10 cellular contexts compared by ENCODE assay signal in the genomic region with DNA sequence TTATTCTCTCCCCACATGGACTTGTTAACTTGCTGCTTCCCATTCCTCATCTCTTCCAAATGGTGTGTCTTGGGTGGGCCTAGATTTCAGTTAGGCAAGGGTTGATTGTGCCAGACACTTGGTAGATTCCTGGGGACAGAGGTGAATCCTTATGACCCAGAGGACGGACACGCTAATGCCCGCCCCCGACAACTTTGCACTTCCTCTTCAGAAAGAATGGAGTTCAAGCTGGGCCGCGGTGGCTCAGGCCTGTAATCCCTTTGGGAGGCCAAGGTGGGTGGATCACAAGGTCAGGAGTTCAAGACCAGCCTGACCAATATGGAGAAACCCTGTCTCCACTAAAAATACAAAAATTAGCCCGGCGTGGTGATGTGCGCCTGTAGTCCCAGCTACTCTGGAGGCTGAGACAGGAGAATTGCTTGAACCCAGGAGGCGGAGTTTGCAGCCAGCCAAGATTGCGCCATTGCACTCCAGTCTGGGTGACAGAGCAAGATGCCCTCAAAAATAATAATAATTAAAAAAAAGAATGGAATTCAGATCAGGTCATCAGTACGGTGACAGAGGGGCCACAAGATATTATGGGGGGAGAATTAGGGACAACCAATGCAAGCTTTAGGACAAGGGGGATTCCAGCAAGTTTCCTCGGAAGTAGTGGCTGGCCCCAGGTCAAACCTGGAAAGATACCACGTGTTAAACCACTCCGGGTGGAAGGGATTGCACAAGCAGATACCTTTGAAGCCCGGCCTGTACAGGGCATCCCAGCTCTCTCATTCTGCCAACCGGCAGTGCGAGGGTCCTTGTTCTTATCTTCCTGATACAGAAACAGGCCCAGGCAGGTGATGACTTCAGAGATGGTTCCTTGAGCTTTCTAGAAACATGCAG. TPM values are rescaled to one million over a fixed set of nuclear protein-coding genes. Genes with fewer than 3 reads are reported as not detected.
DNase-seq lines count a peak whose midpoint lies in the region; ATAC-seq, FAIRE-seq and TF ChIP-seq lines count a peak whose summit lies in the region.
"Had no signal": no experiment of that assay in that cellular context is flagged by ENCODE, and none has a peak within 500 bp of the region (broad histone marks: within the 10 kb centered on the region; RNA-seq: fewer than 3 reads in every experiment).

No MANE protein-coding gene starts in this region.

- H3K27ac Mint-ChIP-seq in activated CD4-positive, alpha-beta T cell treated with anti-CD3 and anti-CD28 coated beads for 36 hours: no peak overlapping the region
- peak overlapping the region; percentile 72 for H3K27ac Mint-ChIP-seq in activated CD8-positive, alpha-beta T cell treated with anti-CD3 and anti-CD28 coated beads, Interleukin-2, amount 10 ng/mL, durations not matched to agents 7 days and 5 days

- peaks cover 4% of the 10 kb centered on the region in 2 experiments for H3K36me3 ChIP-seq in keratinocyte (ENCODE audit: control insufficient read depth in 2 of 2, extremely low read depth in 1 of 2, insufficient read depth in 2 of 2, low read length in 2 of 2)

- H3K4me1 ChIP-seq in keratinocyte (ENCODE audit: control insufficient read depth, extremely low read depth, insufficient read depth, low read length): peaks cover 44% of the 10 kb centered on the region

- intact Hi-C loops in activated CD4-positive, alpha-beta T cell treated with anti-CD3 and anti-CD28 coated beads for 36 hours (cut with DNase I, micrococcal nuclease): loop anchor here (5.0 to 10.0 kb wide), 6 partner anchors 139 to 1003 kb away; partner anchors contain the start of genes CCDC194 (in 1 of the 2), SLC35E1 (in 1 of the 2), TPM4 (in 1 of the 2) and USE1 (in 1 of the 2)

- dilution Hi-C loops in keratinocyte (cut with MboI; ENCODE audit: extremely low pct_ligation_motif_present, low sequenced_read_pairs): no loop called here

- peak overlapping the region; percentile 3 for H3K4me2 ChIP-seq in keratinocyte (ENCODE audit: control insufficient read depth, extremely low read depth, insufficient read depth, low read depth, low read length)

- H2AFZ ChIP-seq in keratinocyte (ENCODE audit: control insufficient read depth, low read length): no peak overlapping the region

- H3K9me1 ChIP-seq in keratinocyte (ENCODE audit: control insufficient read depth, extremely low read depth, insufficient read depth, low read length): no peaks in the 10 kb centered on the region

- H3K27me3 Mint-ChIP-seq in activated CD4-positive, alpha-beta T cell treated with anti-CD3 and anti-CD28 coated beads for 36 hours: no peaks in the 10 kb centered on the region
- H3K27me3 Mint-ChIP-seq in activated CD8-positive, alpha-beta T cell treated with anti-CD3 and anti-CD28 coated beads, Interleukin-2, amount 10 ng/mL, durations not matched to agents 7 days and 5 days (ENCODE audit: low read depth): no peaks in the 10 kb centered on the region

- no peak for ATAC-seq in activated CD4-positive, alpha-beta T cell treated with anti-CD3 and anti-CD28 coated beads for 36 hours
- no peak for ATAC-seq in activated CD8-positive, alpha-beta T cell treated with anti-CD3 and anti-CD28 coated beads, Interleukin-2, amount 10 ng/mL, durations not matched to agents 7 days and 5 days

- H3K79me2 ChIP-seq in keratinocyte (ENCODE audit: control insufficient read depth, insufficient read depth, low read length): peaks cover 87% of the 10 kb centered on the region

- peak overlapping the region; percentile 99 for H3K4me3 Mint-ChIP-seq in activated CD4-positive, alpha-beta T cell treated with anti-CD3 and anti-CD28 coated beads for 36 hours
- peak overlapping the region; percentile 100 for H3K4me3 Mint-ChIP-seq in activated CD8-positive, alpha-beta T cell treated with anti-CD3 and anti-CD28 coated beads, Interleukin-2, amount 10 ng/mL, durations not matched to agents 7 days and 5 days

- CTCF ChIA-PET in activated CD4-positive, alpha-beta T cell treated with anti-CD3 and anti-CD28 coated beads for 36 hours (lab: Charles Lee): no interaction called here
- CTCF ChIA-PET in activated CD8-positive, alpha-beta T cell treated with anti-CD3 and anti-CD28 coated beads, Interleukin-2, amount 10 ng/mL, durations not matched to agents 7 days and 5 days (lab: Charles Lee): interaction anchor here (1.7 to 1.9 kb wide), 2 partner anchors 106 to 157 kb away, joined by 4 to 5 read pairs; no protein-coding TSS in a partner anchor

- FAIRE-seq in keratinocyte (lab: Jason Lieb, UNC) (no peak), RCC 7860 (lab: Jason Lieb, UNC) (no peak)

- H3K9ac ChIP-seq in keratinocyte (ENCODE audit: control insufficient read depth, extremely low read depth, insufficient read depth, low read length): no peak overlapping the region

- H3K27ac ChIP-seq in keratinocyte (ENCODE audit: control insufficient read depth, insufficient read depth, low read length) (peak overlapping the region; percentile 81), substantia nigra (ENCODE audit: low read depth, low read length, poor library complexity, severe bottlenecking) (peak overlapping the region; percentile 98)

- peaks cover 68% of the 10 kb centered on the region for H3K4me1 Mint-ChIP-seq in activated CD4-positive, alpha-beta T cell treated with anti-CD3 and anti-CD28 coated beads for 36 hours
- peaks cover 71% of the 10 kb centered on the region for H3K4me1 Mint-ChIP-seq in activated CD8-positive, alpha-beta T cell treated with anti-CD3 and anti-CD28 coated beads, Interleukin-2, amount 10 ng/mL, durations not matched to agents 7 days and 5 days (ENCODE audit: low read depth)

- DNase-seq in activated CD4-positive, alpha-beta T cell treated with anti-CD3 and anti-CD28 coated beads for 36 hours: no peak
- no peak for DNase-seq in activated CD4-positive, alpha-beta T cell treated with anti-CD3 and anti-CD28 coated beads for 4 hours
- DNase-seq in activated CD8-positive, alpha-beta T cell treated with anti-CD3 and anti-CD28 coated beads, Interleukin-2, amount 10 ng/mL, durations not matched to agents 7 days and 5 days: no peak
- DNase-seq in keratinocyte (ENCODE audit: low read depth, low spot score): no peak
- DNase-seq in substantia nigra (lab: John Stamatoyannopoulos, UW): peak in 3 of 49 donors; percentile 6 to 33 (median 8)
- DNase-seq in ureter (ENCODE audit: low spot score): no peak
- DNase-seq in cerebellum (ENCODE audit: low spot score): no peak
- DNase-seq in RCC 7860 (ENCODE audit: low spot score): no peak
- DNase-seq: activated CD8-positive, alpha-beta memory T cell treated with anti-CD3 and anti-CD28 coated beads, Interleukin-2, amount 50 U/mL, for 48 hours; NCI-H446 treated with DMSO at 0.1 percent for 48 hours had no signal

- no peaks in the 10 kb centered on the region for H3K9me3 ChIP-seq in keratinocyte (ENCODE audit: control insufficient read depth, low read depth, low read length)

- POLR2A ChIA-PET in activated CD4-positive, alpha-beta T cell treated with anti-CD3 and anti-CD28 coated beads for 36 hours (lab: Charles Lee): no interaction called here
- POLR2A ChIA-PET in activated CD8-positive, alpha-beta T cell treated with anti-CD3 and anti-CD28 coated beads, Interleukin-2, amount 10 ng/mL, durations not matched to agents 7 days and 5 days (lab: Charles Lee): interaction anchor here (1.9 kb wide), 1 partner anchor 47 kb away, joined by 7 read pairs; no protein-coding TSS in a partner anchor

- no peak overlapping the region for H3K4me3 ChIP-seq in keratinocyte (ENCODE audit: control insufficient read depth in 2 of 3, extremely low read depth in 1 of 3, insufficient read depth in 2 of 3, low read depth in 1 of 3, low read length in 3 of 3)

- no peaks in the 10 kb centered on the region for H3K9me3 Mint-ChIP-seq in activated CD4-positive, alpha-beta T cell treated with anti-CD3 and anti-CD28 coated beads for 36 hours (ENCODE audit: low read depth)
- H3K9me3 Mint-ChIP-seq in activated CD8-positive, alpha-beta T cell treated with anti-CD3 and anti-CD28 coated beads, Interleukin-2, amount 10 ng/mL, durations not matched to agents 7 days and 5 days (ENCODE audit: insufficient read depth): no peaks in the 10 kb centered on the region

- H3K27me3 ChIP-seq in keratinocyte (ENCODE audit: control insufficient read depth, extremely low read depth, insufficient read depth, low read length): no peaks in the 10 kb centered on the region

- peaks cover 4% of the 10 kb centered on the region for H4K20me1 ChIP-seq in keratinocyte (ENCODE audit: control insufficient read depth, extremely low read depth, insufficient read depth, low read length)

- TF ChIP-seq CTCF in keratinocyte (optimal IDR thresholded peaks at IDR 0.05 in 1 of 3, IDR thresholded peaks at IDR 0.05 in 1 of 3, conservative IDR thresholded peaks at IDR 0.05 in 1 of 3; ENCODE audit: extremely low read depth in 1 of 3, insufficient read depth in 2 of 3, low read length in 3 of 3): no peak

- peaks cover 14% of the 10 kb centered on the region for H3K36me3 Mint-ChIP-seq in activated CD4-positive, alpha-beta T cell treated with anti-CD3 and anti-CD28 coated beads for 36 hours (ENCODE audit: low read depth)
- peaks cover 62% of the 10 kb centered on the region for H3K36me3 Mint-ChIP-seq in activated CD8-positive, alpha-beta T cell treated with anti-CD3 and anti-CD28 coated beads, Interleukin-2, amount 10 ng/mL, durations not matched to agents 7 days and 5 days (ENCODE audit: low read depth)

RNA-seq across cellular contexts. Expression of gene MYO9B, which starts 2.7 kb away (rescaled TPM):
- 10 to 100 TPM; 90.3 to 98.5 TPM for total RNA-seq in activated CD4-positive, alpha-beta T cell treated with anti-CD3 and anti-CD28 coated beads for 36 hours
- total RNA-seq in activated CD8-positive, alpha-beta T cell treated with anti-CD3 and anti-CD28 coated beads, Interleukin-2, amount 10 ng/mL, durations not matched to agents 7 days and 5 days: 100 to 1,000 TPM; 276 to 280 TPM
- polyA plus RNA-seq in keratinocyte: 14.3 to 17.9 TPM (median 14.4 TPM) in 3 replicates
- polyA plus RNA-seq in keratinocyte (2011; ENCODE audit: low read depth): 40.3 TPM
- 9.3 and 14.6 TPM in 2 replicates for polyA plus RNA-seq in keratinocyte (2011; cell fraction: cytosol; rRNA removed)
- 49.5 and 62.1 TPM in 2 replicates for polyA plus RNA-seq in keratinocyte (2011; cell fraction: nucleus; rRNA removed)
- polyA plus RNA-seq in keratinocyte (2012; ENCODE audit: low replicate concordance): 17.6 and 29.5 TPM in 2 replicates
- polyA minus RNA-seq in keratinocyte: 34.1 to 67.6 TPM (median 42.6 TPM) in 3 replicates
- polyA minus RNA-seq in keratinocyte (2011; cell fraction: cytosol; rRNA and poly(A)+ RNA removed): 48.5 TPM
- polyA minus RNA-seq in keratinocyte (2011; cell fraction: nucleus; rRNA and poly(A)+ RNA removed): 45.9 and 52.1 TPM in 2 replicates
- total RNA-seq in ureter (77.3 TPM), cerebellum (42.1 TPM)

RNA-seq across cellular contexts. Expression of gene HAUS8, which starts 3.0 kb away (rescaled TPM):
- 10 to 100 TPM; 32.6 to 41.7 TPM for total RNA-seq in activated CD4-positive, alpha-beta T cell treated with anti-CD3 and anti-CD28 coated beads for 36 hours
- 10 to 100 TPM; 66.0 to 66.7 TPM for total RNA-seq in activated CD8-positive, alpha-beta T cell treated with anti-CD3 and anti-CD28 coated beads, Interleukin-2, amount 10 ng/mL, durations not matched to agents 7 days and 5 days
- 4.1 to 8.8 TPM (median 8.1 TPM) in 3 replicates for polyA plus RNA-seq in keratinocyte
- polyA plus RNA-seq in keratinocyte (2011; ENCODE audit: low read depth): 3.3 TPM
- 3.1 and 3.8 TPM in 2 replicates for polyA plus RNA-seq in keratinocyte (2011; cell fraction: cytosol; rRNA removed)
- polyA plus RNA-seq in keratinocyte (2011; cell fraction: nucleus; rRNA removed): 3.3 and 3.7 TPM in 2 replicates
- 1.8 and 7.7 TPM in 2 replicates for polyA plus RNA-seq in keratinocyte (2012; ENCODE audit: low replicate concordance)
- 0.89 to 3.2 TPM (median 2.8 TPM) in 3 replicates for polyA minus RNA-seq in keratinocyte
- 4.2 TPM for polyA minus RNA-seq in keratinocyte (2011; cell fraction: cytosol; rRNA and poly(A)+ RNA removed)
- 0.47 and 1.1 TPM in 2 replicates for polyA minus RNA-seq in keratinocyte (2011; cell fraction: nucleus; rRNA and poly(A)+ RNA removed)
- 10.8 TPM for total RNA-seq in ureter
- total RNA-seq in cerebellum: 2.5 TPM

RNA-seq across cellular contexts. Expression of gene CPAMD8, which starts 51.7 kb away (rescaled TPM):
- total RNA-seq in activated CD4-positive, alpha-beta T cell treated with anti-CD3 and anti-CD28 coated beads for 36 hours: under 1 TPM; 0.11 to 0.41 TPM
- under 1 TPM; 0.11 to 0.13 TPM for total RNA-seq in activated CD8-positive, alpha-beta T cell treated with anti-CD3 and anti-CD28 coated beads, Interleukin-2, amount 10 ng/mL, durations not matched to agents 7 days and 5 days
- polyA plus RNA-seq in keratinocyte: 0.35 to 1.3 TPM (median 0.38 TPM) in 3 replicates
- polyA plus RNA-seq in keratinocyte (2011; ENCODE audit: low read depth): 0.42 TPM
- 0.40 TPM in 2 replicates for polyA plus RNA-seq in keratinocyte (2011; cell fraction: cytosol; rRNA removed)
- polyA plus RNA-seq in keratinocyte (2011; cell fraction: nucleus; rRNA removed): 1.4 and 2.1 TPM in 2 replicates
- 0.37 and 0.54 TPM in 2 replicates for polyA plus RNA-seq in keratinocyte (2012; ENCODE audit: low replicate concordance)
- polyA minus RNA-seq in keratinocyte: 0.53 to 3.2 TPM (median 0.77 TPM) in 3 replicates
- polyA minus RNA-seq in keratinocyte (2011; cell fraction: cytosol; rRNA and poly(A)+ RNA removed): not detected
- 1.3 and 1.4 TPM in 2 replicates for polyA minus RNA-seq in keratinocyte (2011; cell fraction: nucleus; rRNA and poly(A)+ RNA removed)
- total RNA-seq in ureter: 51.8 TPM
- total RNA-seq in cerebellum: 11.9 TPM
